Comparison of ENCODE assay signal across 7 cellular contexts in the genomic region with DNA sequence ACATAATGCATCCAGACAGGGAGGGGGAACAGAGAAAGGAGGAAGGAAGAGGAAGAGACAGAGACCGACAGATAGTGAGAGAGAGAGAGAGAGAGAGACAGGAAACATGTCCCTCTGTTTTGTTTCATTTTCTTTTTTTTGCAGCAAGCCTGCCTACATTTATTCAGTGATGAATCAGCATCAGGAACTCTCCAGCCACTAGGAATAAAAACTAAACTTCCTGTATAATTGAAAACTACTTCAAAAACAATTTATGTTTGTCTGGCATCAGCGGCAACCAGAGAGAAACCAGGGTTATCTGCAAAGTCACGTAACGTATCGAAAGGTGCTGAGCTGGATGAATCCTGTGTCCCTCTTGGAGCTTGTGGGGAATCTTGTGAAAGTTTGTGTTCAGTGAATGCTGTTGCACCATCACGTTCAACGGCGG.
DNase-seq lines count a peak whose midpoint lies in the region; ATAC-seq and TF ChIP-seq lines count a peak whose summit lies in the region.

No MANE protein-coding gene starts in this region.

- ATAC-seq in GM19043 (IDR thresholded peaks at IDR 0.05; ENCODE audit: low read depth, unreplicated experiment) (peak; percentile 72), HG03342 (IDR thresholded peaks at IDR 0.05; ENCODE audit: unreplicated experiment) (peak; percentile 66), GM21526 (IDR thresholded peaks at IDR 0.05; ENCODE audit: low FRiP score, unreplicated experiment) (no peak)

- no peak for TF ChIP-seq CTCF in mesothelial cell of epicardium (IDR thresholded peaks at IDR 0.05; ENCODE audit: unreplicated experiment)

- H3K9me3 ChIP-seq in SJCRH30 (replicated peaks): no peaks in the 10 kb centered on the region

- H3K36me3 Mint-ChIP-seq in mesothelial cell of epicardium: no peaks in the 10 kb centered on the region

- no peaks in the 10 kb centered on the region for H3K36me3 ChIP-seq in SJCRH30

- H3K9me3 Mint-ChIP-seq in mesothelial cell of epicardium: no peaks in the 10 kb centered on the region

- H3K4me3 Mint-ChIP-seq in mesothelial cell of epicardium: peak overlapping the region; percentile 35

- H3K27me3 Mint-ChIP-seq in mesothelial cell of epicardium (ENCODE audit: low read depth): peaks cover 48% of the 10 kb centered on the region

- H3K27ac Mint-ChIP-seq in mesothelial cell of epicardium: no peak overlapping the region

- peaks cover 6% of the 10 kb centered on the region for H3K4me1 Mint-ChIP-seq in mesothelial cell of epicardium

- no peaks in the 10 kb centered on the region for H3K4me1 ChIP-seq in SJCRH30

- no peak overlapping the region for H3K27ac ChIP-seq in SJCRH30

- no peak overlapping the region for H3K4me3 ChIP-seq in SJCRH30

- H3K27me3 ChIP-seq in SJCRH30: peaks cover 6% of the 10 kb centered on the region

- DNase-seq in amniotic epithelial cell (ENCODE audit: low read depth): peak; percentile 24
- DNase-seq in mesothelial cell of epicardium (ENCODE audit: low spot score in 2 of 2, unreplicated experiment in 2 of 2): no peak
- DNase-seq in SJCRH30: no peak
- DNase-seq in HPDE6-E6E7 (ENCODE audit: extremely low spot score): no peak
